ENCODE assay signal across 12 cellular contexts in genomic region chr10:88999629-89000028, GRCh38. TPM values are rescaled to one million over a fixed set of nuclear protein-coding genes. Genes with fewer than 3 reads are reported as not detected.
DNase-seq lines count a peak whose midpoint lies in the region; ATAC-seq and TF ChIP-seq lines count a peak whose summit lies in the region.
"Had no signal": no experiment of that assay in that cellular context is flagged by ENCODE, and none has a peak within 500 bp of the region (broad histone marks: within the 10 kb centered on the region; RNA-seq: fewer than 3 reads in every experiment).

No MANE protein-coding gene starts in this region.

- no peaks in the 10 kb centered on the region for H3K9me2 ChIP-seq in OCI-LY7 (ENCODE audit: insufficient read depth, low read length)

- intact Hi-C loops in OCI-LY7 (cut with micrococcal nuclease; ENCODE audit: unreplicated experiment): loop anchor here (2.0 to 10.0 kb wide), 6 partner anchors 119 to 1905 kb away; partner anchors contain the start of genes GLUD1, KIF20B, KLLN and PTEN
- intact Hi-C loops in esophagus squamous epithelium (cut with DNase I): no loop called here

- no peak for ATAC-seq in HG03097 (IDR thresholded peaks at IDR 0.05; ENCODE audit: low FRiP score, unreplicated experiment)

- H2AFZ ChIP-seq in OCI-LY7 (ENCODE audit: low read length): peak overlapping the region; percentile 82; the same call in 1 of the 2 replicates
- H2AFZ ChIP-seq: neural progenitor cell had no signal

- DNase-seq in GM04503 (ENCODE audit: low read depth): peak; percentile 49
- DNase-seq in OCI-LY7 (ENCODE audit: low spot score): no peak
- no peak for DNase-seq in esophagus squamous epithelium (lab: John Stamatoyannopoulos, UW)
- DNase-seq in NCI-H187 (lab: John Stamatoyannopoulos, UW): no peak
- no peak for DNase-seq in D341Med (ENCODE audit: low spot score)
- DNase-seq in WERI-Rb-1: no peak
- DNase-seq: activated gamma-delta T cell treated with Interleukin-2 at 50 U/mL for 16 hours; stimulated activated CD4-positive, alpha-beta T cell treated with anti-CD3 and anti-CD28 coated beads, Interleukin-4, amount 100 ng/mL, for 4 hours; trophoblast cell had no signal

- H3K4me1 ChIP-seq in OCI-LY7 (ENCODE audit: insufficient read depth, low read length, poor library complexity, severe bottlenecking) (peaks cover 86% of the 10 kb centered on the region), esophagus squamous epithelium (peaks cover 4 to 93% (median 22%) of the 10 kb centered on the region in 3 donors), skeletal muscle satellite cell (ENCODE audit: control insufficient read depth, insufficient read depth, low read length) (peaks cover 40% of the 10 kb centered on the region)

- TF ChIP-seq CTCF in OCI-LY7 (conservative IDR thresholded peaks at IDR 0.05; ENCODE audit: low read length) (no peak), esophagus squamous epithelium (IDR thresholded peaks at IDR 0.05) (no peak), WERI-Rb-1 (IDR thresholded peaks at IDR 0.05; ENCODE audit: low read depth, low read length) (no peak)

- peaks cover 27% of the 10 kb centered on the region; the same call in 1 of the 2 replicates for H3K79me2 ChIP-seq in OCI-LY7 (ENCODE audit: insufficient read depth, low read depth, low read length)

- H3K27ac ChIP-seq in OCI-LY7 (ENCODE audit: low read depth, low read length, poor library complexity, severe bottlenecking) (peak overlapping the region; percentile 32), esophagus squamous epithelium (peak overlapping the region in 3 of 4 donors; percentile 37 to 75 (median 72)), WERI-Rb-1 (no peak overlapping the region)
- H3K27ac ChIP-seq: neural progenitor cell had no signal

- peak overlapping the region; percentile 77 for H3K9ac ChIP-seq in skeletal muscle satellite cell (ENCODE audit: low read depth, low read length)
- H3K9ac ChIP-seq: neural progenitor cell had no signal

- WGBS in esophagus squamous epithelium, 2 donors: 18 to 63% methylated on average over 1 of the region's 1 CpG

- TF ChIP-seq POLR2A in esophagus squamous epithelium (IDR thresholded peaks at IDR 0.05): no peak

- peak overlapping the region; percentile 63 for H3K4me3 ChIP-seq in OCI-LY7 (ENCODE audit: low read depth, low read length, poor library complexity, severe bottlenecking)
- peak overlapping the region in 3 of 4 donors; percentile 0 to 26 (median 13) for H3K4me3 ChIP-seq in esophagus squamous epithelium
- H3K4me3 ChIP-seq in skeletal muscle satellite cell (ENCODE audit: low read length): peak overlapping the region; percentile 36
- no peak overlapping the region for H3K4me3 ChIP-seq in WERI-Rb-1 (ENCODE audit: low read depth, low read length)
- H3K4me3 ChIP-seq: neural progenitor cell had no signal

- no peaks in the 10 kb centered on the region for H3K9me3 ChIP-seq in OCI-LY7 (ENCODE audit: low read length)
- H3K9me3 ChIP-seq in esophagus squamous epithelium: no peaks in the 10 kb centered on the region
- no peaks in the 10 kb centered on the region for H3K9me3 ChIP-seq in skeletal muscle satellite cell (replicated peaks; ENCODE audit: low read length)
- no peaks in the 10 kb centered on the region for H3K9me3 ChIP-seq in WERI-Rb-1 (ENCODE audit: severe bottlenecking)

- BruUV-seq in OCI-LY7 (replicated peaks; lab: Mats Ljungman, UMichigan): no TSS peak

- no peaks in the 10 kb centered on the region for H4K20me1 ChIP-seq in OCI-LY7 (ENCODE audit: insufficient read depth, low read length)

- H3K27me3 ChIP-seq in esophagus squamous epithelium: no peaks in the 10 kb centered on the region
- no peaks in the 10 kb centered on the region for H3K27me3 ChIP-seq in skeletal muscle satellite cell (ENCODE audit: control insufficient read depth, insufficient read depth, low read length)
- no peaks in the 10 kb centered on the region for H3K27me3 ChIP-seq in WERI-Rb-1 (ENCODE audit: insufficient read depth, low read depth, severe bottlenecking)
- H3K27me3 ChIP-seq: neural progenitor cell had no signal

- POLR2A ChIA-PET in OCI-LY7 (lab: Charles Lee): interaction anchor here (0.9 to 3.7 kb wide), 5 partner anchors 8 to 118 kb away, joined by 3 to 57 read pairs (median 4); partner anchors contain the start of gene FAS

- H3K4me2 ChIP-seq in OCI-LY7 (ENCODE audit: low read length) (peak overlapping the region; percentile 76), skeletal muscle satellite cell (ENCODE audit: low read length) (peak overlapping the region; percentile 74)
- H3K4me2 ChIP-seq: neural progenitor cell had no signal

- CTCF ChIA-PET in OCI-LY7 (lab: Charles Lee; ENCODE audit: unreplicated experiment): no interaction called here

- H3K36me3 ChIP-seq in OCI-LY7 (ENCODE audit: insufficient read depth, low read length): peaks cover 4% of the 10 kb centered on the region; the same call in 1 of the 2 replicates
- H3K36me3 ChIP-seq in esophagus squamous epithelium: peaks cover 0 to 22% (median 0%) of the 10 kb centered on the region in 3 donors
- H3K36me3 ChIP-seq in skeletal muscle satellite cell (ENCODE audit: insufficient read depth, low read length): peaks cover 12% of the 10 kb centered on the region
- no peaks in the 10 kb centered on the region for H3K36me3 ChIP-seq in WERI-Rb-1
- H3K36me3 ChIP-seq: neural progenitor cell had no signal

RNA-seq across cellular contexts. Expression of gene FAS, which starts 9.0 kb away (rescaled TPM):
- total RNA-seq in OCI-LY7 (2014; rRNA removed; shearing (Covaris generic)): 7.7 and 10.1 TPM in 2 replicates
- total RNA-seq in OCI-LY7 (2022) (19.2 and 21.0 TPM in 2 replicates), esophagus squamous epithelium (10 to 100 TPM; 14.9 to 33.6 (median 19.4) TPM)
- 53.7 and 68.2 TPM in 2 replicates for total RNA-seq in skeletal muscle satellite cell (2012; rRNA removed)

RNA-seq across cellular contexts. Expression of gene ACTA2, which starts 47.1 kb away (rescaled TPM):
- 1.4 and 5.0 TPM in 2 replicates for total RNA-seq in OCI-LY7 (2014; rRNA removed; shearing (Covaris generic))
- total RNA-seq in OCI-LY7 (2022) (3.3 and 4.2 TPM in 2 replicates), esophagus squamous epithelium (1,000 to 10,000 TPM in 1 of 4 donors, 100 to 1,000 TPM in 2, 10 to 100 TPM in 1; 64.6 to 1,343 (median 285) TPM)
- 38.8 and 123 TPM in 2 replicates for total RNA-seq in skeletal muscle satellite cell (2012; rRNA removed)

Comparison
In these comparisons a context has a peak if more than half of its experiments do, and no peak if none do; other contexts are left out.
1. RNA of gene ACTA2, which starts 47.1 kb away (total RNA-seq): 64.6 to 1,343 TPM in esophagus squamous epithelium; 1.4 to 5.0 TPM in OCI-LY7; every median in the first group is over 10 times any median in the second.